In the genomic region with DNA sequence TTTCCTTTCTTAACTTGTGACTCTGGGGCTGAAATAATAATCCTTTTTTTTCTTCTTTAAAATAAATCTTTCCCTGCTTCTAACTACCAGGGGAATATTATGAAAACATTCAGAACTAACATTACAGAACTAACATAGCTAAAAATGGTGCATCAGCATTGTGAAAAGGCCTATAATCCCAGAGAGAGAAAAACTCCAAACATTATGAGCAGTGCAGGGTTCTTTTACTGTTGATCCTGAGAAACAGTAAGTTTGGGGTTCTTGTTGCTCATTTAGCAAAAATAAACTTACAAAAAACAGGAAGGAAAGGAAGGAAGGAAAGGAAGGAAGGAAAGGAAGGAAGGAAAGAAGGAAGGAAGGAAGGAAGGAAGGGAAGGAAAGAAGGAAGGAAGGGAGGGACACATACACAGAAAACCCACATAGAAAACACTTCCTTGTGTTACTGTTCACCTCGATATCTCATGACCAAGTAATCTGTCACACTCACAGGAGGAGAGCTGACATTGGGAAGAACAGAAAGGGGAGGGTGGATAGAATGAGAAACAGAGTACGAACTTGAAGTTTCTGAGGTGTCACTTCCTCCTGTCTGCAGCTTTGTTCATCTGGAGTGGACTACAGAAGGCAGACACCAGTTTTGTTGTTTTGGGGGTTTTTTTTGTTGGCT, we compare ENCODE assay signal across 10 cellular contexts. TPM values are rescaled to one million over a fixed set of nuclear protein-coding genes. Genes with fewer than 3 reads are reported as not detected.
DNase-seq lines count a peak whose midpoint lies in the region; ATAC-seq, FAIRE-seq and TF ChIP-seq lines count a peak whose summit lies in the region.
"Had no signal": no experiment of that assay in that cellular context is flagged by ENCODE, and none has a peak within 500 bp of the region (broad histone marks: within the 10 kb centered on the region; RNA-seq: fewer than 3 reads in every experiment).

No MANE protein-coding gene starts in this region.

- intact Hi-C loops in kidney (cut with DNase I), result no loop called here

- H2BK5ac ChIP-seq in mesendoderm (ENCODE audit: low read length), result no peak overlapping the region

- H3K9me3 ChIP-seq in kidney (ENCODE audit: control insufficient read depth in 1 of 2, low read length in 2 of 2), result peaks cover 0 to 2% of the 10 kb centered on the region in 2 donors

- peak; percentile 84 for ATAC-seq in GM21390 (IDR thresholded peaks at IDR 0.05; ENCODE audit: unreplicated experiment)

- WGBS in mesendoderm (ENCODE audit: extremely low coverage, insufficient coverage, low lambda C conversion rate), result no CpG with 5 or more reads among the region's 2 CpGs

- DNase-seq in GM10248 (ENCODE audit: extremely low spot score) (peak; percentile 18), M059J (ENCODE audit: low read depth) (peak; percentile 42), mesendoderm (peak; percentile 23), NCI-H345 (lab: John Stamatoyannopoulos, UW) (no peak), kidney (no peak), caudate nucleus (lab: John Stamatoyannopoulos, UW) (no peak), ureter (ENCODE audit: low spot score) (no peak)
- DNase-seq: NCI-H2227 treated with DMSO at 0.1 percent for 48 hours; stimulated activated CD4-positive, alpha-beta T cell treated with anti-CD3 and anti-CD28 coated beads, Interleukin-1b, Interleukin-23, amount 100 ng/mL, for 48 hours had no signal

- H3K4me2 ChIP-seq in mesendoderm (ENCODE audit: low read length), result no peak overlapping the region

- POLR2A ChIA-PET in GM10248 (lab: Yijun Ruan, JAX), result no interaction called here

- H3K4me3 ChIP-seq in mesendoderm (ENCODE audit: low read length) (no peak overlapping the region), kidney (ENCODE audit: low read length in 2 of 2) (no peak overlapping the region)

- CTCF ChIA-PET in GM10248 (lab: Yijun Ruan, JAX), result interaction anchor here (1.1 to 2.8 kb wide), 3 partner anchors 8 to 14 kb away, joined by 3 to 10 read pairs (median 9); no protein-coding TSS in a partner anchor

- no peak overlapping the region for H4K8ac ChIP-seq in mesendoderm (ENCODE audit: low read depth, low read length)

- no peak overlapping the region for H3K9ac ChIP-seq in mesendoderm (ENCODE audit: low read length)
- no peak overlapping the region for H3K9ac ChIP-seq in kidney (ENCODE audit: low read length in 2 of 2)

- no peak for FAIRE-seq in kidney (lab: Jason Lieb, UNC)

- H3K4me1 ChIP-seq in mesendoderm (ENCODE audit: control insufficient read depth, low read depth, low read length) (peaks cover 4% of the 10 kb centered on the region), kidney (ENCODE audit: control insufficient read depth in 1 of 2, insufficient read depth in 1 of 2, low read depth in 1 of 2, low read length in 2 of 2) (no peaks in the 10 kb centered on the region)

- H3K4ac ChIP-seq in mesendoderm (ENCODE audit: low read depth, low read length), result no peak overlapping the region

- H2AK5ac ChIP-seq in mesendoderm (ENCODE audit: low read length), result no peak overlapping the region

- no peak overlapping the region for H3K23ac ChIP-seq in mesendoderm (ENCODE audit: low read length)

- H3K27ac ChIP-seq in mesendoderm (ENCODE audit: low read depth, low read length), result no peak overlapping the region
- H3K27ac ChIP-seq in kidney (ENCODE audit: low read depth in 2 of 2, low read length in 2 of 2), result no peak overlapping the region
- no peak overlapping the region for H3K27ac ChIP-seq in caudate nucleus (ENCODE audit: low read depth, low read length)

- H4K5ac ChIP-seq in mesendoderm (ENCODE audit: low read length), result no peak overlapping the region

- no peak overlapping the region for H3K56ac ChIP-seq in mesendoderm (ENCODE audit: low read length)

- no peaks in the 10 kb centered on the region for H3K36me3 ChIP-seq in mesendoderm (ENCODE audit: control insufficient read depth, insufficient read depth, low read length)
- H3K36me3 ChIP-seq in kidney (ENCODE audit: control insufficient read depth in 1 of 2, insufficient read depth in 2 of 2, low read length in 2 of 2), result no peaks in the 10 kb centered on the region

- no peak overlapping the region for H2BK120ac ChIP-seq in mesendoderm (ENCODE audit: low read depth, low read length)

- TF ChIP-seq CTCF in GM10248 (IDR thresholded peaks at IDR 0.05; ENCODE audit: control extremely low read depth, extremely low read depth, low read depth, missing control alignments) (no peak), kidney (IDR thresholded peaks at IDR 0.05; ENCODE audit: borderline replicate concordance, extremely low read depth, insufficient read depth) (no peak)

- H3K27me3 ChIP-seq in mesendoderm (ENCODE audit: insufficient read depth, low read length, poor library complexity), result no peaks in the 10 kb centered on the region

- H3K79me1 ChIP-seq in mesendoderm (ENCODE audit: low read length), result no peaks in the 10 kb centered on the region

- H2BK15ac ChIP-seq in mesendoderm (replicated peaks; ENCODE audit: low read depth), result no peak overlapping the region

- H3K18ac ChIP-seq in mesendoderm (ENCODE audit: low read length), result no peak overlapping the region

- no peaks in the 10 kb centered on the region for H3K79me2 ChIP-seq in mesendoderm (ENCODE audit: control insufficient read depth, insufficient read depth, low read length)

RNA-seq across cellular contexts. Expression of gene PIK3C3, which starts 18.4 kb away (rescaled TPM):
- 62.1 and 67.3 TPM in 2 replicates for total RNA-seq in M059J (2014; rRNA removed; shearing (Covaris generic))
- 26.2 TPM for polyA plus RNA-seq in mesendoderm (2013, experiment 1 of 2)
- polyA plus RNA-seq in mesendoderm (2013, experiment 2 of 2), result 24.0 TPM
- total RNA-seq in kidney (70.7 TPM), ureter (68.0 TPM)
- 31.4 TPM for polyA plus RNA-seq in kidney (ENCODE audit: insufficient read depth, low read depth, low replicate concordance)

Comparison
In these comparisons a context has a peak if more than half of its experiments do, and no peak if none do; other contexts are left out.
1. DNase-seq: peak in GM10248 (single experiment), M059J (single experiment) and mesendoderm (single experiment); none in NCI-H345 (single experiment), kidney (single experiment), caudate nucleus (0 of 61) and ureter (single experiment).